25 cellular contexts compared by ENCODE assay signal in the genomic region with DNA sequence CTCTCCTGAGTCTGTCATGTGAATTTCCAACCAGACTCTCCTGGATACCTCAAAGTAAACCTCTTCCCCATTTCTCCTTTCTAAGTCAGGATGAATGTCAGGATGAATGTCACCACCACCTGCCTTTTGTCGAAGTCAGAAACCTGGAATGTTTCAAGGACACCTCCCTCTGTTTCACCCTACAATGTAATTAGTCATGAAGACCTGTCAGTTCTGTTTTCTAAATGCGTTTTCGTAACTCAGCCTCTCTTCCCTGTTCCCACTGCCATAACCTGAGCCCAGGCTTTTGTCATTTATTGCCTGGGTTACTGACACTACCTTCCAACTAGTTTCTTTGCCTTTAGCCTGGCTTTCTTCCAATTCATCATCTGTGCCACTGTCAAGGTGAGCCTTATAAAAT. TPM values are rescaled to one million over a fixed set of nuclear protein-coding genes. Genes with fewer than 3 reads are reported as not detected.
A peak's percentile ranks its signal among the peaks of the same experiment; 100 is the strongest.
DNase-seq lines count a peak whose midpoint lies in the region; ATAC-seq and TF ChIP-seq lines count a peak whose summit lies in the region.
"Had no signal": no experiment of that assay in that cellular context is flagged by ENCODE, and none has a peak within 500 bp of the region (broad histone marks: within the 10 kb centered on the region; RNA-seq: fewer than 3 reads in every experiment).

No MANE protein-coding gene starts in this region.

- peak overlapping the region; percentile 12 for H2AFZ ChIP-seq in HCT116 (ENCODE audit: low read depth, low read length, poor library complexity, severe bottlenecking)
- no peak overlapping the region for H2AFZ ChIP-seq in PC-9
- H2AFZ ChIP-seq: GM23248 had no signal

- POLR2A ChIA-PET in HCT116 (lab: Charles Lee) (no interaction called here), PC-9 (lab: Charles Lee; ENCODE audit: unreplicated experiment) (no interaction called here)

- no peaks in the 10 kb centered on the region for H3K9me3 ChIP-seq in HCT116 (ENCODE audit: control insufficient read depth in 1 of 2, insufficient read depth in 1 of 2, low read depth in 1 of 2, low read length in 2 of 2)
- no peaks in the 10 kb centered on the region for H3K9me3 ChIP-seq in PC-9 (ENCODE audit: insufficient read depth, low read depth)
- no peaks in the 10 kb centered on the region for H3K9me3 ChIP-seq in esophagus muscularis mucosa
- H3K9me3 ChIP-seq in mucosa of rectum (ENCODE audit: control insufficient read depth in 2 of 2, low read length in 2 of 2) = no peaks in the 10 kb centered on the region
- H3K9me3 ChIP-seq: lower lobe of right lung, thoracic aorta, uterus had no signal

- H3K27ac ChIP-seq in HCT116 (ENCODE audit: low read depth, low read length) (no peak overlapping the region), PC-9 (peak overlapping the region; percentile 58), esophagus muscularis mucosa (replicated peaks in 1 of 4) (peak overlapping the region in 3 of 4 donors; percentile 30 to 37 (median 30)), mucosa of rectum (ENCODE audit: low read depth in 2 of 2, low read length in 2 of 2) (peak overlapping the region; percentile 27 to 56)
- H3K27ac ChIP-seq: GM23248, lower lobe of right lung, RWPE1, thoracic aorta, uterus, WERI-Rb-1 had no signal

- TF ChIP-seq CTCF in HCT116 (IDR thresholded peaks at IDR 0.05 in 2 of 3, conservative IDR thresholded peaks at IDR 0.05 in 1 of 3; ENCODE audit: borderline replicate concordance in 1 of 3, insufficient read depth in 1 of 3, low read depth in 2 of 3, low read length in 2 of 3) (no peak), PC-9 (conservative IDR thresholded peaks at IDR 0.05) (no peak), esophagus muscularis mucosa (IDR thresholded peaks at IDR 0.05) (no peak)

- H3K4me3 ChIP-seq in HCT116 (replicated peaks in 1 of 2; ENCODE audit: low read depth in 1 of 2, low read length in 2 of 2) = no peak overlapping the region
- H3K4me3 ChIP-seq in PC-9 = no peak overlapping the region
- no peak overlapping the region for H3K4me3 ChIP-seq in esophagus muscularis mucosa
- no peak overlapping the region for H3K4me3 ChIP-seq in mucosa of rectum (ENCODE audit: low read length in 2 of 2)
- H3K4me3 ChIP-seq: GM23248, lower lobe of right lung, thoracic aorta, uterus had no signal

- CTCF ChIA-PET in HCT116 (lab: Charles Lee) = no interaction called here
- CTCF ChIA-PET in PC-9 (lab: Charles Lee) = no interaction called here

- peaks cover 19% of the 10 kb centered on the region; the same call in 1 of the 2 replicates for H3F3A ChIP-seq in PC-9 (ENCODE audit: insufficient read depth, low read depth)

- no peaks in the 10 kb centered on the region for H3K36me3 ChIP-seq in HCT116 (ENCODE audit: control insufficient read depth in 1 of 2, insufficient read depth in 2 of 2, low read length in 2 of 2)
- H3K36me3 ChIP-seq in PC-9 (ENCODE audit: low read depth) = no peaks in the 10 kb centered on the region
- H3K36me3 ChIP-seq in esophagus muscularis mucosa = no peaks in the 10 kb centered on the region
- no peaks in the 10 kb centered on the region for H3K36me3 ChIP-seq in mucosa of rectum (ENCODE audit: control insufficient read depth in 2 of 2, insufficient read depth in 2 of 2, low read length in 2 of 2)
- H3K36me3 ChIP-seq: lower lobe of right lung, thoracic aorta, uterus, WERI-Rb-1 had no signal

- no peak for DNase-seq in HCT116 (ENCODE audit: low read depth, low spot score)
- peak; percentile 17 to 82 for DNase-seq in PC-9
- DNase-seq in esophagus muscularis mucosa (ENCODE audit: extremely low spot score) = peak; percentile 57
- no peak for DNase-seq in NCI-H526 treated with DMSO at 0.1 percent for 48 hours (lab: John Stamatoyannopoulos, UW)
- no peak for DNase-seq in NCI-H526 (lab: John Stamatoyannopoulos, UW)
- DNase-seq in left ventricle myocardium superior = no peak
- DNase-seq: ACHN; activated CD4-positive, alpha-beta T cell treated with anti-CD3 and anti-CD28 coated beads for 4 hours; activated naive CD4-positive, alpha-beta T cell treated with anti-CD3 and anti-CD28 coated beads, Interleukin-2, amount 50 U/mL, for 16 hours; CD4-positive, alpha-beta memory T cell; GM23248; KG1; lower lobe of right lung; NCI-H146; NCI-H774; occipital lobe; stimulated activated naive CD8-positive, alpha-beta T cell treated with anti-CD3 and anti-CD28 coated beads, Interleukin-15, Interleukin-2, amounts not matched to agents 100 U/mL and 50 U/mL, for 24 hours; T1000; uterus; WERI-Rb-1 had no signal

- ATAC-seq in HCT116 = no peak
- ATAC-seq in left ventricle myocardium superior = no peak
- ATAC-seq: activated T-helper 17 cell treated with anti-CD3 and anti-CD28 coated beads, Interleukin-2, amount 50 U/mL, for 72 hours; lower lobe of right lung; natural killer cell treated with Interleukin-12 subunit alpha and Interleukin-12 subunit beta and Interleukin-15 and Interleukin-18, amount 100 ng/mL, for 72 hours; stimulated activated naive CD8-positive, alpha-beta T cell treated with anti-CD3 and anti-CD28 coated beads, Interleukin-15, Interleukin-2, amounts not matched to agents 100 U/mL and 50 U/mL, for 24 hours had no signal

- H3K9ac ChIP-seq in HCT116 (ENCODE audit: low read length) (no peak overlapping the region), mucosa of rectum (ENCODE audit: low read depth in 1 of 2, low read length in 2 of 2) (peak overlapping the region in 1 of 2 donors; percentile 1)
- H3K9ac ChIP-seq: GM23248 had no signal

- no peak for TF ChIP-seq EP300 in esophagus muscularis mucosa (IDR thresholded peaks at IDR 0.05)

- no peaks in the 10 kb centered on the region for H4K20me1 ChIP-seq in HCT116 (ENCODE audit: insufficient read depth)
- no peaks in the 10 kb centered on the region for H4K20me1 ChIP-seq in PC-9 (ENCODE audit: insufficient read depth)

- RAD21 ChIA-PET in HCT116 (lab: Charles Lee; ENCODE audit: low non-redundant PET in 1 of 2, low total read pairs in 2 of 2, uncharacterized antibody in 2 of 2, unreplicated experiment in 2 of 2) = no interaction called here

- H3K4me1 ChIP-seq in HCT116 (ENCODE audit: control insufficient read depth in 1 of 2, insufficient read depth in 2 of 2, low read length in 2 of 2) = peaks cover 11 to 36% of the 10 kb centered on the region in 2 experiments
- H3K4me1 ChIP-seq in PC-9 (replicated peaks; ENCODE audit: insufficient read depth) = peaks cover 29% of the 10 kb centered on the region
- peaks cover 4 to 12% (median 8%) of the 10 kb centered on the region in 4 donors for H3K4me1 ChIP-seq in esophagus muscularis mucosa
- peaks cover 8 to 31% of the 10 kb centered on the region in 2 donors for H3K4me1 ChIP-seq in mucosa of rectum (ENCODE audit: control insufficient read depth in 2 of 2, insufficient read depth in 2 of 2, low read length in 2 of 2)
- H3K4me1 ChIP-seq: uterus had no signal

- no peak for TF ChIP-seq RAD21 in HCT116 (IDR thresholded peaks at IDR 0.05; ENCODE audit: low read depth)

- intact Hi-C loops in HCT116 (cut with micrococcal nuclease) (loop anchor here (5.0 kb wide), 1 partner anchor 44 kb away; the partner anchor contains the start of gene SLK), PC-9 (cut with micrococcal nuclease; ENCODE audit: unreplicated experiment) (no loop called here), esophagus muscularis mucosa (cut with DNase I) (no loop called here), left ventricle myocardium superior (cut with micrococcal nuclease) (no loop called here)

- H3K79me2 ChIP-seq in HCT116 (ENCODE audit: insufficient read depth, low read length) (no peaks in the 10 kb centered on the region), PC-9 (ENCODE audit: low read depth) (no peaks in the 10 kb centered on the region)

- BruUV-seq in HCT116 (replicated peaks; lab: Mats Ljungman, UMichigan) = no TSS peak
- no TSS peak for BruUV-seq in PC-9 (replicated peaks; lab: Mats Ljungman, UMichigan)

- H3K9me2 ChIP-seq in HCT116 (ENCODE audit: insufficient read depth) = no peaks in the 10 kb centered on the region
- H3K9me2 ChIP-seq in PC-9 (ENCODE audit: insufficient read depth) = no peaks in the 10 kb centered on the region

- H3K4me2 ChIP-seq in HCT116 (ENCODE audit: low read length) = 0 out of 2 replicates have a peak overlapping the region, but pooled peaks have one; percentile 8
- peak overlapping the region; percentile 10 for H3K4me2 ChIP-seq in PC-9

- no peak for TF ChIP-seq POLR2A in HCT116 (IDR thresholded peaks at IDR 0.05; ENCODE audit: borderline replicate concordance, extremely low read depth, insufficient read depth, insufficient read length)
- TF ChIP-seq POLR2A in esophagus muscularis mucosa (IDR thresholded peaks at IDR 0.05; ENCODE audit: low read depth) = no peak

- H3K27me3 ChIP-seq in HCT116 (ENCODE audit: insufficient read depth, low read length) (no peaks in the 10 kb centered on the region), PC-9 (ENCODE audit: insufficient read depth, low read depth) (no peaks in the 10 kb centered on the region), esophagus muscularis mucosa (no peaks in the 10 kb centered on the region), mucosa of rectum (ENCODE audit: control insufficient read depth in 2 of 2, insufficient read depth in 2 of 2, low read length in 2 of 2) (no peaks in the 10 kb centered on the region)
- H3K27me3 ChIP-seq: uterus had no signal

- 38% methylated on average over 3 of the region's 3 CpGs for WGBS in esophagus muscularis mucosa

TF ChIP-seq in HCT116, 20 proteins besides CTCF, POLR2A, EP300 and RAD21 (continues in another document):
- TF ChIP-seq ELF1 (IDR thresholded peaks at IDR 0.05; ENCODE audit: borderline replicate concordance, low read depth) (no peak), EGR1 (IDR thresholded peaks at IDR 0.05; ENCODE audit: low read depth) (no peak), CBX3 (IDR thresholded peaks at IDR 0.05; ENCODE audit: low read depth) (no peak)

RNA-seq across cellular contexts. Expression of gene STN1, which starts 5.5 kb away (rescaled TPM):
- 74.7 TPM for total RNA-seq in HCT116 (2021; ENCODE audit: unreplicated experiment)
- polyA plus RNA-seq in HCT116 (2012) = 55.0 and 72.1 TPM in 2 replicates
- 20.5 and 25.4 TPM in 2 replicates for total RNA-seq in PC-9 (2021)
- 10 to 100 TPM; 18.7 to 27.7 (median 24.9) TPM for total RNA-seq in esophagus muscularis mucosa
- total RNA-seq in left ventricle myocardium superior = 33.2 TPM

RNA-seq across cellular contexts. Expression of gene SLK, which starts 43.4 kb away (rescaled TPM):
- total RNA-seq in HCT116 (2021; ENCODE audit: unreplicated experiment) (44.2 TPM), PC-9 (2021) (24.0 and 30.4 TPM in 2 replicates), esophagus muscularis mucosa (100 to 1,000 TPM in 2 of 4 donors, 10 to 100 TPM in 2; 83.1 to 105 (median 102) TPM), left ventricle myocardium superior (31.0 TPM)
- 9.4 and 13.3 TPM in 2 replicates for polyA plus RNA-seq in HCT116 (2012)

Comparison
In these comparisons a context has a peak if more than half of its experiments do, and no peak if none do; other contexts are left out.
1. DNase-seq: peak in PC-9 (2 of 2) and esophagus muscularis mucosa (single experiment); none in HCT116 (single experiment), NCI-H526 treated with DMSO at 0.1 percent for 48 hours (single experiment), NCI-H526 (0 of 2) and left ventricle myocardium superior (single experiment).